In the genomic region with DNA sequence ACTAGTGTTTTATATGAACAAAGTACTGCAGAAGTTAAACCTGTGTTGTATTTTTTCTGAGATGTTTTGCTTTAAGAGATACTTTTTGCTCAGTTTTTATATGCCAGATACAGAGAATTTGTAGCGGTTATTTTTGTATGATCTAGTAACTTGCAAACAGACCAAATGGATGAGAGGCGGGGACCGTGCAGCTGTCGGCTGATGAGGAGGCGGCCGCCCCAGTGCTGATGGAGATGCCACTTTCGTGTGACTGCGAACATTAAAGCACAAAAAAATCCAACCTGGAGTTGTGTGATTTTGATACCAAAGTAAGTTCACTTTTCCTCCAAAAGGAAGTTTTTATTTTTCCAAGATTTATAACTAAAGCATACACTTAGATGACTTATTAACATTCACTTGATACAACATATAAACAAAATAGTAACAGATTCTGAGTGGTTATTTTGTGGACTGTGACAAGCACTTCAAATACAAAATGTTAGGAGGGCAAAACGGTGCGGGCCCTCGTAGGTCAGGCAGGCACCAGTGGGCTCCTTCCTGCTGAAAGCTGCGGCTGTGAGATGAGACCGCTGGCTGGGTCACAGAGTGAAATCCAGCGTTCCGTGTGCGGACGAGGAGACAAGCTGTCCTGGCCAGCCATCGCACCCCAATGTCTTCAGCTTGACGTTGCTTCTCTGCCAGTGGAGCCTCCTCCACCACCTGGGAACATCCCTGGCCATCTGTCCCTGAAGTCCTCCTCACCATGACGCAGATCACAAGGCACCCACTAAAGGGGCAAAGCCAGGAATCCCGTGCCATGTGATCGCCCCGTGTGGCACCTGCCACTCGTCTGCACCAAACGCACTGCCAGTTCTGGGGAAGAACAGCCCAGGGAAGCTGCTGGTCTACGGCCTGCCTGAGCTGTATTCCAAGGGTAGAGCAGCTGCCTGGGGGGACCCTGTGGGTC, we compare ENCODE assay signal across 34 cellular contexts. TPM values are rescaled to one million over a fixed set of nuclear protein-coding genes. Genes with fewer than 3 reads are reported as not detected.
DNase-seq lines count a peak whose midpoint lies in the region; ATAC-seq and TF ChIP-seq lines count a peak whose summit lies in the region.
"Had no signal": no experiment of that assay in that cellular context is flagged by ENCODE, and none has a peak within 500 bp of the region (broad histone marks: within the 10 kb centered on the region; RNA-seq: fewer than 3 reads in every experiment).

No MANE protein-coding gene starts in this region.

- H4K5ac ChIP-seq in mesendoderm (ENCODE audit: low read length): no peak overlapping the region

- ATAC-seq in gastrocnemius medialis (no peak), HG02623 (IDR thresholded peaks at IDR 0.05; ENCODE audit: unreplicated experiment) (no peak)
- ATAC-seq: A549; GM23338; naive thymus-derived CD4-positive, alpha-beta T cell; stimulated activated naive CD8-positive, alpha-beta T cell treated with anti-CD3 and anti-CD28 coated beads, Interleukin-15, Interleukin-2, amounts not matched to agents 100 U/mL and 50 U/mL, for 24 hours had no signal

- H3K9ac ChIP-seq in mammary epithelial cell (ENCODE audit: insufficient read depth, low read length) (no peak overlapping the region), mesendoderm (ENCODE audit: low read length) (no peak overlapping the region)

- no peak overlapping the region for H3K4ac ChIP-seq in mesendoderm (ENCODE audit: low read depth, low read length)

- no peak overlapping the region for H3K18ac ChIP-seq in mesendoderm (ENCODE audit: low read length)

- H3K79me2 ChIP-seq in mammary epithelial cell (ENCODE audit: insufficient read depth, low read length) (peaks cover 25% of the 10 kb centered on the region), mesendoderm (ENCODE audit: control insufficient read depth, insufficient read depth, low read length) (no peaks in the 10 kb centered on the region)

- H3K4me3 Mint-ChIP-seq in endothelial cell (ENCODE audit: unreplicated experiment): peak overlapping the region; percentile 47
- H3K4me3 Mint-ChIP-seq: activated CD4-positive, alpha-beta memory T cell treated with anti-CD3 and anti-CD28 coated beads, Interleukin-2, amount 10 ng/mL, durations not matched to agents 7 days and 5 days; activated naive CD4-positive, alpha-beta T cell treated with anti-CD3 and anti-CD28 coated beads for 36 hours; activated T-helper 1 cell treated with anti-CD3 and anti-CD28 coated beads, Interleukin-12 subunit alpha, Interleukin-12 subunit beta, Interleukin-2, Interleukin-4 antibody, amounts not matched to agents 30 ng/mL and 10 ng/mL and 1 ng/mL, durations not matched to agents 14 hours and 24 hours and 36 hours; GM23338; HFFc6 had no signal

- H3K9me3 ChIP-seq in mammary epithelial cell (replicated peaks; ENCODE audit: insufficient read depth, low read length) (no peaks in the 10 kb centered on the region), breast epithelium (no peaks in the 10 kb centered on the region), HEK293 (ENCODE audit: control insufficient read depth, insufficient read depth, low read depth, low read length) (no peaks in the 10 kb centered on the region), gastrocnemius medialis (no peaks in the 10 kb centered on the region)
- H3K9me3 ChIP-seq: A549, colonic mucosa had no signal

- no peak overlapping the region for H3K4me3 ChIP-seq in mammary epithelial cell (replicated peaks in 1 of 3; ENCODE audit: insufficient read depth in 1 of 3, low read depth in 2 of 3, low read length in 3 of 3)
- no peak overlapping the region for H3K4me3 ChIP-seq in breast epithelium
- no peak overlapping the region for H3K4me3 ChIP-seq in HEK293 (ENCODE audit: low read depth, low read length)
- H3K4me3 ChIP-seq in gastrocnemius medialis: no peak overlapping the region
- no peak overlapping the region for H3K4me3 ChIP-seq in mesendoderm (ENCODE audit: low read length)
- H3K4me3 ChIP-seq: A549, cardiac muscle cell, colonic mucosa, GM23338, PC-9 had no signal

- peaks cover 14% of the 10 kb centered on the region for H3K36me3 Mint-ChIP-seq in endothelial cell (ENCODE audit: low read depth, unreplicated experiment)

- no peak overlapping the region for H4K8ac ChIP-seq in mesendoderm (ENCODE audit: low read depth, low read length)

- H3K4me2 ChIP-seq in mammary epithelial cell (ENCODE audit: insufficient read depth, low read depth, low read length) (no peak overlapping the region), mesendoderm (ENCODE audit: low read length) (no peak overlapping the region)
- H3K4me2 ChIP-seq: A549, GM23338, PC-9 had no signal

- CTCF ChIA-PET in mammary epithelial cell (lab: Charles Lee; ENCODE audit: low non-redundant PET) (no interaction called here), HEK293 (lab: Yijun Ruan, JAX) (interaction anchor here (1.1 kb wide), 1 partner anchor 9 kb away, joined by 4 read pairs; no protein-coding TSS in a partner anchor)

- no peaks in the 10 kb centered on the region for H3K79me1 ChIP-seq in mesendoderm (ENCODE audit: low read length)

- H3K27ac ChIP-seq in mammary epithelial cell (ENCODE audit: insufficient read depth, low read depth, low read length): no peak overlapping the region
- no peak overlapping the region for H3K27ac ChIP-seq in breast epithelium
- no peak overlapping the region for H3K27ac ChIP-seq in HEK293 (ENCODE audit: extremely low read depth, low read depth, low read length)
- H3K27ac ChIP-seq in gastrocnemius medialis: peak overlapping the region; percentile 65 to 73 (median 70)
- no peak overlapping the region for H3K27ac ChIP-seq in mesendoderm (ENCODE audit: low read depth, low read length)
- H3K27ac ChIP-seq: A549, cardiac muscle cell, colonic mucosa, epithelial cell of prostate, PC-9 had no signal

- H3K36me3 ChIP-seq in mammary epithelial cell (ENCODE audit: insufficient read depth, low read length) (peaks cover 11% of the 10 kb centered on the region), breast epithelium (no peaks in the 10 kb centered on the region), HEK293 (ENCODE audit: control insufficient read depth in 2 of 2, insufficient read depth in 1 of 2, low read length in 2 of 2) (peaks cover 0 to 46% of the 10 kb centered on the region in 2 experiments; a peak in 1 of 3 replicates), gastrocnemius medialis (peaks cover 0 to 27% of the 10 kb centered on the region in 2 donors), mesendoderm (ENCODE audit: control insufficient read depth, insufficient read depth, low read length) (peaks cover 4% of the 10 kb centered on the region)
- H3K36me3 ChIP-seq: colonic mucosa had no signal

- H3K4me1 Mint-ChIP-seq in endothelial cell (ENCODE audit: unreplicated experiment): peaks cover 2% of the 10 kb centered on the region

- no peak overlapping the region for H3K27ac Mint-ChIP-seq in endothelial cell (ENCODE audit: unreplicated experiment)
- H3K27ac Mint-ChIP-seq: activated CD4-positive, alpha-beta memory T cell treated with anti-CD3 and anti-CD28 coated beads, Interleukin-2, amount 10 ng/mL, durations not matched to agents 7 days and 5 days; activated naive CD4-positive, alpha-beta T cell treated with anti-CD3 and anti-CD28 coated beads for 36 hours; activated T-helper 1 cell treated with anti-CD3 and anti-CD28 coated beads, Interleukin-12 subunit alpha, Interleukin-12 subunit beta, Interleukin-2, Interleukin-4 antibody, amounts not matched to agents 30 ng/mL and 10 ng/mL and 1 ng/mL, durations not matched to agents 14 hours and 24 hours and 36 hours; GM23338; HFFc6 had no signal

- BruUV-seq in mammary epithelial cell (replicated peaks; lab: Mats Ljungman, UMichigan): TSS peak; percentile 37

- no peak overlapping the region for H2BK120ac ChIP-seq in mesendoderm (ENCODE audit: low read depth, low read length)

- TF ChIP-seq POLR2A in breast epithelium (IDR thresholded peaks at IDR 0.05) (no peak), gastrocnemius medialis (IDR thresholded peaks at IDR 0.05) (peak; percentile 23 to 39)

- no peaks in the 10 kb centered on the region for H4K20me1 ChIP-seq in mammary epithelial cell (ENCODE audit: insufficient read depth, low read length)

- no peak overlapping the region for H2BK5ac ChIP-seq in mesendoderm (ENCODE audit: low read length)

- dilution Hi-C loops in mammary epithelial cell (cut with HindIII; ENCODE audit: low sequenced_read_pairs): no loop called here

- in situ Hi-C loops in mammary epithelial cell (cut with MboI; ENCODE audit: low sequenced_read_pairs in 2 of 2): no loop called here
- in situ Hi-C loops in gastrocnemius medialis (cut with MboI; ENCODE audit: low sequenced_read_pairs in 4 of 4): loop anchor here in 2 of 4 donors (10.0 kb wide), 2 partner anchors 126 to 296 kb away; no protein-coding TSS in a partner anchor

- peaks cover 7% of the 10 kb centered on the region for H3K4me1 ChIP-seq in mammary epithelial cell (ENCODE audit: insufficient read depth, low read length)
- H3K4me1 ChIP-seq in breast epithelium: peaks cover 0 to 3% of the 10 kb centered on the region in 2 donors
- no peaks in the 10 kb centered on the region for H3K4me1 ChIP-seq in HEK293 (ENCODE audit: control insufficient read depth, insufficient read depth, low read length)
- H3K4me1 ChIP-seq in gastrocnemius medialis: peaks cover 20 to 48% of the 10 kb centered on the region in 2 donors
- no peaks in the 10 kb centered on the region for H3K4me1 ChIP-seq in mesendoderm (ENCODE audit: control insufficient read depth, low read depth, low read length)

- intact Hi-C loops in mammary epithelial cell (cut with micrococcal nuclease): no loop called here
- intact Hi-C loops in breast epithelium (cut with DNase I; ENCODE audit: low total_unique reads): no loop called here
- intact Hi-C loops in gastrocnemius medialis (cut with DNase I; ENCODE audit: low total_unique reads): loop anchor here (10.0 kb wide), 1 partner anchor 496 kb away; the partner anchor contains the start of gene ADRM1

- H2BK15ac ChIP-seq in mesendoderm (replicated peaks; ENCODE audit: low read depth): no peak overlapping the region

- H3K23ac ChIP-seq in mesendoderm (ENCODE audit: low read length): no peak overlapping the region

- H3K27me3 Mint-ChIP-seq in endothelial cell (ENCODE audit: unreplicated experiment): peaks cover 12% of the 10 kb centered on the region
- H3K27me3 Mint-ChIP-seq: activated CD4-positive, alpha-beta memory T cell treated with anti-CD3 and anti-CD28 coated beads, Interleukin-2, amount 10 ng/mL, durations not matched to agents 7 days and 5 days; naive thymus-derived CD4-positive, alpha-beta T cell had no signal

- H2AFZ ChIP-seq in mammary epithelial cell (ENCODE audit: low read depth, low read length): no peak overlapping the region
- H2AFZ ChIP-seq: GM23338, PC-9 had no signal

- no peak overlapping the region for H3K56ac ChIP-seq in mesendoderm (ENCODE audit: low read length)

- POLR2A ChIA-PET in HEK293 (lab: Yijun Ruan, JAX): no interaction called here

- 92% methylated on average over 25 of the region's 26 CpGs for WGBS in mammary epithelial cell (ENCODE audit: low coverage, missing lambda C conversion rate)
- WGBS in mesendoderm (ENCODE audit: extremely low coverage, insufficient coverage, low lambda C conversion rate): no CpG with 5 or more reads among the region's 26 CpGs

- no peak overlapping the region for H2AK5ac ChIP-seq in mesendoderm (ENCODE audit: low read length)

- H3K27me3 ChIP-seq in mammary epithelial cell (ENCODE audit: insufficient read depth, low read length): no peaks in the 10 kb centered on the region
- H3K27me3 ChIP-seq in breast epithelium: no peaks in the 10 kb centered on the region
- no peaks in the 10 kb centered on the region for H3K27me3 ChIP-seq in gastrocnemius medialis
- no peaks in the 10 kb centered on the region for H3K27me3 ChIP-seq in mesendoderm (ENCODE audit: insufficient read depth, low read length, poor library complexity)
- H3K27me3 ChIP-seq: cardiac muscle cell, colonic mucosa had no signal

- DNase-seq in mammary epithelial cell (no peak), breast epithelium (ENCODE audit: low spot score in 2 of 2) (no peak), endothelial cell (ENCODE audit: low spot score) (no peak), gastrocnemius medialis (peak in 1 of 2 donors; percentile 58), mesendoderm (no peak), NCI-H69 (lab: John Stamatoyannopoulos, UW) (no peak)
- DNase-seq: activated CD4-positive, alpha-beta memory T cell treated with anti-CD3 and anti-CD28 coated beads, Interleukin-2, amount 10 ng/mL, durations not matched to agents 7 days and 5 days; activated CD4-positive, alpha-beta T cell treated with anti-CD3 and anti-CD28 coated beads for 1 hour; activated CD8-positive, alpha-beta memory T cell treated with anti-CD3 and anti-CD28 coated beads, Interleukin-2, amount 50 U/mL, for 4 hours; activated naive CD4-positive, alpha-beta T cell treated with anti-CD3 and anti-CD28 coated beads for 36 hours; AML-193; CD8-positive, alpha-beta memory T cell; colonic mucosa; DMS 273 treated with DMSO at 0.1 percent for 48 hours; effector CD8-positive, alpha-beta T cell; HFFc6; KBM-7; midbrain; naive thymus-derived CD4-positive, alpha-beta T cell; NCI-H1092 treated with DMSO at 0.1 percent for 48 hours; NCI-H187 treated with DMSO at 0.1 percent for 48 hours; NCI-H526; PC-9; Right ventricle myocardium superior; stimulated activated CD4-positive, alpha-beta T cell treated with anti-CD3 and anti-CD28 coated beads, Interleukin-2, amount 100 ng/mL, for 24 hours; stimulated activated naive CD8-positive, alpha-beta T cell treated with anti-CD3 and anti-CD28 coated beads, Interleukin-15, Interleukin-2, amounts not matched to agents 100 U/mL and 50 U/mL, for 24 hours had no signal

- H3K9me3 Mint-ChIP-seq in endothelial cell (ENCODE audit: unreplicated experiment): no peaks in the 10 kb centered on the region
- H3K9me3 Mint-ChIP-seq: activated CD4-positive, alpha-beta memory T cell treated with anti-CD3 and anti-CD28 coated beads, Interleukin-2, amount 10 ng/mL, durations not matched to agents 7 days and 5 days; activated naive CD4-positive, alpha-beta T cell treated with anti-CD3 and anti-CD28 coated beads for 36 hours; activated T-helper 1 cell treated with anti-CD3 and anti-CD28 coated beads, Interleukin-12 subunit alpha, Interleukin-12 subunit beta, Interleukin-2, Interleukin-4 antibody, amounts not matched to agents 30 ng/mL and 10 ng/mL and 1 ng/mL, durations not matched to agents 14 hours and 24 hours and 36 hours; CD8-positive, alpha-beta memory T cell; GM23338; HFFc6; naive thymus-derived CD4-positive, alpha-beta T cell; T-helper 2 cell treated with Interferon-gamma antibody and Interleukin-4, amounts not matched to agents 5 μg/mL and 100 μg/mL, for 36 hours had no signal

- TF ChIP-seq CTCF in mammary epithelial cell (conservative IDR thresholded peaks at IDR 0.05 in 1 of 2, IDR thresholded peaks at IDR 0.05 in 1 of 2; ENCODE audit: extremely low read depth in 1 of 2, insufficient read depth in 1 of 2, low read depth in 1 of 2, low read length in 2 of 2): no peak
- no peak for TF ChIP-seq CTCF in breast epithelium (IDR thresholded peaks at IDR 0.05)
- TF ChIP-seq CTCF in HEK293 (tag by site-specific recombination; IDR thresholded peaks at IDR 0.05): no peak
- TF ChIP-seq CTCF in endothelial cell (IDR thresholded peaks at IDR 0.05; ENCODE audit: unreplicated experiment): no peak
- no peak for TF ChIP-seq CTCF in gastrocnemius medialis (IDR thresholded peaks at IDR 0.05 in 4 of 5, conservative IDR thresholded peaks at IDR 0.05 in 1 of 5)

RNA-seq across cellular contexts. Expression of gene OGFR, which starts 4.0 kb away (rescaled TPM):
- total RNA-seq in mammary epithelial cell (10 to 100 TPM; 12.7 to 30.0 TPM), breast epithelium (10 to 100 TPM; 38.5 to 45.3 (median 44.2) TPM), endothelial cell (ENCODE audit: unreplicated experiment) (27.6 TPM), gastrocnemius medialis (10 to 100 TPM; 21.9 to 52.1 (median 40.5) TPM)
- 20.6 TPM for polyA plus RNA-seq in mammary epithelial cell
- 12.4 TPM for polyA minus RNA-seq in mammary epithelial cell
- polyA plus RNA-seq in mesendoderm (2013, experiment 1 of 2): 11.3 TPM
- polyA plus RNA-seq in mesendoderm (2013, experiment 2 of 2): 11.4 TPM

RNA-seq across cellular contexts. Expression of gene MRGBP, which starts 4.3 kb away (rescaled TPM):
- total RNA-seq in mammary epithelial cell (10 to 100 TPM; 14.6 to 15.7 TPM), breast epithelium (10 to 100 TPM in 2 of 3 donors, 1 to 10 TPM in 1; 8.5 to 12.9 (median 12.5) TPM), endothelial cell (ENCODE audit: unreplicated experiment) (10.9 TPM), gastrocnemius medialis (1 to 10 TPM; 7.8 to 9.8 (median 8.2) TPM)
- polyA plus RNA-seq in mammary epithelial cell: 14.1 TPM
- polyA minus RNA-seq in mammary epithelial cell: 15.3 TPM
- polyA plus RNA-seq in mesendoderm (2013, experiment 1 of 2): 13.3 TPM
- 13.2 TPM for polyA plus RNA-seq in mesendoderm (2013, experiment 2 of 2)

RNA-seq across cellular contexts. Expression of gene COL9A3, which starts 16.3 kb away (rescaled TPM):
- under 1 TPM in 1 of 2 donors, not detected in 1; 0.67 TPM for total RNA-seq in mammary epithelial cell
- polyA plus RNA-seq in mammary epithelial cell: 0.16 TPM
- polyA minus RNA-seq in mammary epithelial cell: not detected
- 10 to 100 TPM in 1 of 3 donors, 1 to 10 TPM in 1, under 1 TPM in 1; 0.16 to 10.2 (median 5.0) TPM for total RNA-seq in breast epithelium
- 1.8 TPM for total RNA-seq in endothelial cell (ENCODE audit: unreplicated experiment)
- 1 to 10 TPM in 2 of 4 donors, under 1 TPM in 2; 0.41 to 4.1 (median 1.6) TPM for total RNA-seq in gastrocnemius medialis
- polyA plus RNA-seq in mesendoderm (2013, experiment 1 of 2): 45.6 TPM
- 45.1 TPM for polyA plus RNA-seq in mesendoderm (2013, experiment 2 of 2)
- total RNA-seq: activated CD4-positive, alpha-beta memory T cell treated with anti-CD3 and anti-CD28 coated beads, Interleukin-2, amount 10 ng/mL, durations not matched to agents 7 days and 5 days; activated naive CD4-positive, alpha-beta T cell treated with anti-CD3 and anti-CD28 coated beads for 36 hours; activated T-helper 1 cell treated with anti-CD3 and anti-CD28 coated beads, Interleukin-12 subunit alpha, Interleukin-12 subunit beta, Interleukin-2, Interleukin-4 antibody, amounts not matched to agents 30 ng/mL and 10 ng/mL and 1 ng/mL, durations not matched to agents 14 hours and 24 hours and 36 hours; CD8-positive, alpha-beta memory T cell had no signal
- polyA plus RNA-seq: CD8-positive, alpha-beta memory T cell; naive thymus-derived CD4-positive, alpha-beta T cell had no signal

Comparison
In these comparisons a context has a peak if more than half of its experiments do, and no peak if none do; other contexts are left out.
1. H3K27ac ChIP-seq: peak in gastrocnemius medialis (4 of 4); none in mammary epithelial cell (single experiment), breast epithelium (0 of 2), HEK293 (single experiment) and mesendoderm (single experiment).